Comparison of ENCODE assay signal across 8 cellular contexts in the genomic region with DNA sequence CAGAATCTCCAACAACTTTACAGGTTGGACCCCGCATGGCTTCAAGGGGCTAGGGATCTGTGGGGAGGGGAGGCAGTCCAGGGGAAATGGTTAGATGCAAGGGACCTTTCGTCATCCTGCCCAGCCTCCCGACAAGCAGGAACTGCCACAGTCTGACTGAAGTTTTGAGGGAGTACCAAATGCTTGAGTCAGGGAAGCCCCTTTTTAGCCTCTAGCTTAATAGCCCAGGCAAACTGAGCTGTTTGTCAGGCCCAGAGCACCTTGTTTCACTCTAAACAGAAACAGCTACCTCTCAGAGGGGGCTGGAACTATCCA. TPM values are rescaled to one million over a fixed set of nuclear protein-coding genes. Genes with fewer than 3 reads are reported as not detected.
DNase-seq lines count a peak whose midpoint lies in the region; ATAC-seq, FAIRE-seq and TF ChIP-seq lines count a peak whose summit lies in the region.

No MANE protein-coding gene starts in this region.

- TF ChIP-seq CTCF in GM12875 (IDR thresholded peaks at IDR 0.05; ENCODE audit: borderline replicate concordance, insufficient read depth, low read depth, low read length): no peak
- TF ChIP-seq CTCF in bronchial epithelial cell (IDR thresholded peaks at IDR 0.05; ENCODE audit: insufficient read depth, low read length, severe bottlenecking): no peak

- H3K4me3 ChIP-seq in GM12875 (ENCODE audit: low read depth, low read length): peak overlapping the region; percentile 67
- H3K4me3 ChIP-seq in bronchial epithelial cell (ENCODE audit: low read depth, low read length): peak overlapping the region; percentile 87
- H3K4me3 ChIP-seq in mucosa of stomach (ENCODE audit: low read length): peak overlapping the region; percentile 68

- no peaks in the 10 kb centered on the region for H3K9me3 ChIP-seq in mucosa of stomach (ENCODE audit: control insufficient read depth, low read length)

- DNase-seq in NOMO-1 (lab: John Stamatoyannopoulos, UW; ENCODE audit: unreplicated experiment in 2 of 2): peak; percentile 43
- DNase-seq in bronchial epithelial cell (ENCODE audit: low read depth): no peak
- no peak for DNase-seq in COLO829 (ENCODE audit: low spot score)
- DNase-seq in OCI-M2 (lab: John Stamatoyannopoulos, UW; ENCODE audit: unreplicated experiment): no peak
- DNase-seq in superior temporal gyrus (ENCODE audit: extremely low spot score): no peak

- H3K36me3 ChIP-seq in bronchial epithelial cell (ENCODE audit: control insufficient read depth, insufficient read depth, low read length) (peaks cover 3% of the 10 kb centered on the region), mucosa of stomach (ENCODE audit: control insufficient read depth, insufficient read depth, low read length) (no peaks in the 10 kb centered on the region)

- no peak for FAIRE-seq in bronchial epithelial cell (lab: Jason Lieb, UNC)

- peak overlapping the region; percentile 71 for H3K9ac ChIP-seq in mucosa of stomach (ENCODE audit: low read length)

- H3K27me3 ChIP-seq in bronchial epithelial cell (ENCODE audit: control insufficient read depth, insufficient read depth, low read length) (no peaks in the 10 kb centered on the region), mucosa of stomach (ENCODE audit: control insufficient read depth, insufficient read depth, low read length) (no peaks in the 10 kb centered on the region)

- H3K4me1 ChIP-seq in mucosa of stomach (ENCODE audit: control insufficient read depth, insufficient read depth, low read length): peaks cover 23% of the 10 kb centered on the region

- ATAC-seq in GM19324 (IDR thresholded peaks at IDR 0.05; ENCODE audit: low FRiP score, unreplicated experiment): no peak

RNA-seq across cellular contexts. Expression of a gene that starts 1.1 kb away (rescaled TPM):
- 14.0 and 17.0 TPM in 2 replicates for total RNA-seq in bronchial epithelial cell

RNA-seq across cellular contexts. Expression of a gene that starts 57.3 kb away (rescaled TPM):
- total RNA-seq in bronchial epithelial cell: 39.5 and 51.1 TPM in 2 replicates

Comparison
In these comparisons a context has a peak if more than half of its experiments do, and no peak if none do; other contexts are left out.
1. DNase-seq: peak in NOMO-1 (2 of 2); none in bronchial epithelial cell (single experiment), COLO829 (single experiment), OCI-M2 (single experiment) and superior temporal gyrus (single experiment).
2. Peak in every context shown above with its lines, with median percentiles within 50 percentile points of each other: H3K4me3 ChIP-seq.